8 cellular contexts compared by ENCODE assay signal in the genomic region with DNA sequence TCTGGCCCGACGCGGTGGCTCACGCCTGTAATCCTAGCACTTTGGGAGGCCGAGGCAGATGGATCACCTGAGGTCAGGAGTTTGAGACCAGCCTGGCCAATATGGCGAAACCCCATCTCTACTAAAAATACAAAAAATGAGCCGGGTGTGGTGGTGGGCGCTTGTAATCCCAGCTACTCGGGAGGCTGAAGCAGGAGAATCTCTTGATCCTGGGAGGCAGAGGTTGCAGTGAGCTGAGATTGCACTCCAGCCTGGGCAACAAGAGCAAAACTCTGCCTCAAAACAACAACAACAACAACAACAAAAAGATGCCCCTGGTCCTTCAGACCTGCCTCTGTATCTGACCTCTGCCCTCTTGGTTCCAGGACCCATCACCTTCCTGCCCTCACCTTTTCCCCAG. TPM values are rescaled to one million over a fixed set of nuclear protein-coding genes. Genes with fewer than 3 reads are reported as not detected.
A peak's percentile ranks its signal among the peaks of the same experiment; 100 is the strongest.
DNase-seq lines count a peak whose midpoint lies in the region; ATAC-seq, FAIRE-seq and TF ChIP-seq lines count a peak whose summit lies in the region.
"Not testable (repeated sequence)": the region's sequence is repeated elsewhere in the genome, so short reads cannot be mapped to it uniquely, and the experiment has no call there.
"Had no signal": no experiment of that assay in that cellular context is flagged by ENCODE, and none has a peak within 500 bp of the region (broad histone marks: within the 10 kb centered on the region; RNA-seq: fewer than 3 reads in every experiment).

No MANE protein-coding gene starts in this region.

- H3K4me3 ChIP-seq in DOHH2 (ENCODE audit: low read length) (peak overlapping the region; percentile 96), MG63 (peak overlapping the region; percentile 89), astrocyte of the spinal cord (ENCODE audit: low read depth, low read length) (peak overlapping the region; percentile 91), HepG2 (replicated peaks in 1 of 3; ENCODE audit: insufficient read depth in 1 of 3, low read depth in 2 of 3, low read length in 3 of 3) (peak overlapping the region; percentile 82 to 93 (median 89))
- H3K4me3 ChIP-seq in esophagus (ENCODE audit: low read depth in 1 of 2, low read length in 2 of 2), result not testable (repeated sequence)

- H3K4me3 Mint-ChIP-seq in activated CD4-positive, alpha-beta T cell treated with anti-CD3 and anti-CD28 coated beads, Interleukin-2, amount 10 ng/mL, durations not matched to agents 24 days and 14 days, result peak overlapping the region; percentile 75
- H3K4me3 Mint-ChIP-seq in progenitor cell of endocrine pancreas (ENCODE audit: low read depth), result peak overlapping the region; percentile 83

- not testable (repeated sequence) for H3K9me3 Mint-ChIP-seq in activated CD4-positive, alpha-beta T cell treated with anti-CD3 and anti-CD28 coated beads, Interleukin-2, amount 10 ng/mL, durations not matched to agents 24 days and 14 days; progenitor cell of endocrine pancreas (ENCODE audit: low read depth)

- peaks cover 37% of the 10 kb centered on the region for H3K4me1 ChIP-seq in DOHH2 (ENCODE audit: control insufficient read depth, low read length)
- H3K4me1 ChIP-seq in esophagus (ENCODE audit: control insufficient read depth in 2 of 2, insufficient read depth in 2 of 2, low read length in 1 of 2), result not testable (repeated sequence)
- peaks cover 23% of the 10 kb centered on the region for H3K4me1 ChIP-seq in HepG2 (ENCODE audit: insufficient read depth, low read length)

- peaks cover 31% of the 10 kb centered on the region for H3F3A ChIP-seq in DOHH2 (ENCODE audit: control insufficient read depth, insufficient read depth)

- CTCF ChIA-PET in HepG2 (lab: Yijun Ruan, JAX; ENCODE audit: low intra/inter-chr PET ratio, low total read pairs), result not testable (repeated sequence)

- H3K9me2 ChIP-seq in DOHH2 (replicated peaks; ENCODE audit: control insufficient read depth, low read length), result not testable (repeated sequence)

- DNase-seq in MG63; activated CD4-positive, alpha-beta T cell treated with anti-CD3 and anti-CD28 coated beads, Interleukin-2, amount 10 ng/mL, durations not matched to agents 24 days and 14 days; astrocyte of the spinal cord (ENCODE audit: low read depth, low spot score); HepG2 (ENCODE audit: low spot score); progenitor cell of endocrine pancreas (ENCODE audit: low spot score, unreplicated experiment): not testable (repeated sequence)

- H2AFZ ChIP-seq in HepG2 (ENCODE audit: low read length), result not testable (repeated sequence)

- intact Hi-C loops in activated CD4-positive, alpha-beta T cell treated with anti-CD3 and anti-CD28 coated beads, Interleukin-2, amount 10 ng/mL, durations not matched to agents 24 days and 14 days (cut with micrococcal nuclease); HepG2 (cut with micrococcal nuclease; ENCODE audit: unreplicated experiment): not testable (repeated sequence)

- POLR2A ChIA-PET in HepG2 (lab: Yijun Ruan, JAX), result interaction anchor here (1.5 to 3.9 kb wide), 2 partner anchors 9 to 10 kb away, joined by 6 to 25 read pairs; partner anchors contain the start of gene RAD23A

- H3K4me1 Mint-ChIP-seq in activated CD4-positive, alpha-beta T cell treated with anti-CD3 and anti-CD28 coated beads, Interleukin-2, amount 10 ng/mL, durations not matched to agents 24 days and 14 days, result peaks cover 26% of the 10 kb centered on the region
- not testable (repeated sequence) for H3K4me1 Mint-ChIP-seq in progenitor cell of endocrine pancreas (ENCODE audit: low read depth)

- not testable (repeated sequence) for H3K9me3 ChIP-seq in DOHH2 (ENCODE audit: control insufficient read depth, insufficient read depth, low read length); MG63; esophagus (ENCODE audit: control insufficient read depth in 2 of 2, insufficient read depth in 1 of 2, low read depth in 1 of 2, low read length in 1 of 2); HepG2 (ENCODE audit: low read length)

- not testable (repeated sequence) for BruUV-seq in HepG2 (replicated peaks; lab: Mats Ljungman, UMichigan)

- TF ChIP-seq EP300 in HepG2 (IDR thresholded peaks at IDR 0.05; ENCODE audit: low read depth in 2 of 2, low read length in 2 of 2); HepG2 (CRISPR knock-in tag; IDR thresholded peaks at IDR 0.05; ENCODE audit: borderline replicate concordance): not testable (repeated sequence)

- H3K27ac ChIP-seq in DOHH2 (ENCODE audit: low read depth, low read length) (peak overlapping the region; percentile 54), esophagus (ENCODE audit: low read depth in 2 of 2, low read length in 1 of 2) (peak overlapping the region; percentile 91 to 98), HepG2 (ENCODE audit: extremely low read length, insufficient read depth, low read length) (peak overlapping the region; percentile 17)

- H3K36me3 ChIP-seq in DOHH2 (ENCODE audit: control insufficient read depth, low read length) (peaks cover 59% of the 10 kb centered on the region), MG63 (peaks cover 61% of the 10 kb centered on the region), esophagus (ENCODE audit: control insufficient read depth in 2 of 2, insufficient read depth in 2 of 2, low read length in 1 of 2) (peaks cover 9 to 13% of the 10 kb centered on the region in 2 donors), HepG2 (replicated peaks in 1 of 2; ENCODE audit: control insufficient read depth in 1 of 2, insufficient read depth in 2 of 2, low read length in 2 of 2) (peaks cover 13 to 29% of the 10 kb centered on the region in 2 experiments; a peak in 4 of 5 replicates)

- H3K36me3 Mint-ChIP-seq in activated CD4-positive, alpha-beta T cell treated with anti-CD3 and anti-CD28 coated beads, Interleukin-2, amount 10 ng/mL, durations not matched to agents 24 days and 14 days (ENCODE audit: low read depth), result peaks cover 41% of the 10 kb centered on the region
- H3K36me3 Mint-ChIP-seq in progenitor cell of endocrine pancreas (ENCODE audit: insufficient read depth), result peaks cover 14% of the 10 kb centered on the region

- in situ Hi-C loops in astrocyte of the spinal cord (cut with HindIII; ENCODE audit: low sequenced_read_pairs); HepG2 (cut with HindIII; ENCODE audit: extremely low pct_ligation_motif_present, low pct_unique_long_range_greater_than_20kb): not testable (repeated sequence)

- not testable (repeated sequence) for H3K27me3 Mint-ChIP-seq in activated CD4-positive, alpha-beta T cell treated with anti-CD3 and anti-CD28 coated beads, Interleukin-2, amount 10 ng/mL, durations not matched to agents 24 days and 14 days; progenitor cell of endocrine pancreas

- not testable (repeated sequence) for H3K27me3 ChIP-seq in DOHH2 (ENCODE audit: control insufficient read depth, low read length); MG63; esophagus (ENCODE audit: control insufficient read depth in 1 of 2, insufficient read depth in 2 of 2, low read length in 2 of 2); HepG2 (ENCODE audit: control insufficient read depth in 1 of 2, insufficient read depth in 2 of 2, low read length in 2 of 2)

- 86% methylated on average over 9 of the region's 9 CpGs for WGBS in esophagus, 2 donors
- 91% methylated on average over 9 of the region's 9 CpGs for WGBS in HepG2 (ENCODE audit: low lambda C conversion rate)

- not testable (repeated sequence) for FAIRE-seq in HepG2 (lab: Jason Lieb, UNC)

- not testable (repeated sequence) for H4K20me1 ChIP-seq in DOHH2 (ENCODE audit: control insufficient read depth, insufficient read depth, low read depth, low read length); HepG2 (ENCODE audit: insufficient read depth, low read length)

- ATAC-seq in HepG2, result not testable (repeated sequence)

- H3K9ac ChIP-seq in HepG2 (ENCODE audit: insufficient read depth, low read depth, low read length), result peak overlapping the region; percentile 93

- TF ChIP-seq RAD21 in HepG2 (CRISPR knock-in tag; IDR thresholded peaks at IDR 0.05), result not testable (repeated sequence)

- H3K79me2 ChIP-seq in DOHH2 (ENCODE audit: control insufficient read depth, low read length) (peaks cover 63% of the 10 kb centered on the region), HepG2 (ENCODE audit: insufficient read depth, low read length) (peaks cover 24% of the 10 kb centered on the region)

- peak overlapping the region; percentile 77 for H3K4me2 ChIP-seq in DOHH2 (ENCODE audit: low read length)
- peak overlapping the region; percentile 82 for H3K4me2 ChIP-seq in HepG2 (ENCODE audit: low read depth, low read length)

- not testable (repeated sequence) for TF ChIP-seq POLR2A in HepG2 (IDR thresholded peaks at IDR 0.05; ENCODE audit: insufficient read depth in 1 of 2, low read depth in 2 of 2, low read length in 2 of 2)

- TF ChIP-seq CTCF in DOHH2 (IDR thresholded peaks at IDR 0.05; ENCODE audit: low read depth, low read length, poor library complexity, severe bottlenecking); astrocyte of the spinal cord (IDR thresholded peaks at IDR 0.05; ENCODE audit: low read depth, low read length); HepG2 (CRISPR knock-in tag; IDR thresholded peaks at IDR 0.05); progenitor cell of endocrine pancreas (IDR thresholded peaks at IDR 0.05; ENCODE audit: unreplicated experiment): not testable (repeated sequence)

- H3K27ac Mint-ChIP-seq in activated CD4-positive, alpha-beta T cell treated with anti-CD3 and anti-CD28 coated beads, Interleukin-2, amount 10 ng/mL, durations not matched to agents 24 days and 14 days, result peak overlapping the region; percentile 70
- H3K27ac Mint-ChIP-seq in progenitor cell of endocrine pancreas, result peak overlapping the region; percentile 92

RNA-seq across cellular contexts. Expression of gene GADD45GIP1, which starts 1.4 kb away (rescaled TPM):
- total RNA-seq in MG63 (2014; rRNA removed; shearing (Covaris generic); ENCODE audit: low replicate concordance), result 225 and 240 TPM in 2 replicates
- 32.4 and 34.4 TPM in 2 replicates for total RNA-seq in activated CD4-positive, alpha-beta T cell treated with anti-CD3 and anti-CD28 coated beads, Interleukin-2, amount 10 ng/mL, durations not matched to agents 24 days and 14 days
- polyA plus RNA-seq in esophagus (10 to 100 TPM; 53.7 to 57.0 TPM), HepG2 (2011; rRNA removed) (30.7 and 31.9 TPM in 2 replicates)
- total RNA-seq in HepG2 (2016; rRNA removed; fragmentation: Illumina TruSeq; extraction: Trizol) (24.6 and 37.4 TPM in 2 replicates), progenitor cell of endocrine pancreas (16.8 and 20.8 TPM in 2 replicates)
- 14.3 and 14.8 TPM in 2 replicates for total RNA-seq in HepG2 (2016; cell fraction: cytosol; rRNA removed; fragmentation: Illumina TruSeq; extraction: Trizol; ENCODE audit: low read depth)
- 25.1 and 41.7 TPM in 2 replicates for total RNA-seq in HepG2 (2016; cell fraction: insoluble cytoplasmic fraction; rRNA removed; fragmentation: Illumina TruSeq; extraction: Trizol)
- total RNA-seq in HepG2 (2016; cell fraction: membrane; rRNA removed; fragmentation: Illumina TruSeq; extraction: Trizol), result 14.2 and 15.7 TPM in 2 replicates
- 8.8 and 9.5 TPM in 2 replicates for total RNA-seq in HepG2 (2016; cell fraction: nucleus; rRNA removed; fragmentation: Illumina TruSeq; extraction: Trizol)
- polyA plus RNA-seq in HepG2 (2011; cell fraction: cytosol; rRNA removed), result 33.0 and 52.1 TPM in 2 replicates
- polyA plus RNA-seq in HepG2 (2011; cell fraction: nucleus; rRNA removed), result 13.9 and 14.0 TPM in 2 replicates
- polyA plus RNA-seq in HepG2 (2012), result 19.0 and 20.6 TPM in 2 replicates
- polyA plus RNA-seq in HepG2 (2016; cell fraction: cytosol; fragmentation: Illumina TruSeq; extraction: Trizol; ENCODE audit: low read depth), result 24.7 and 26.7 TPM in 2 replicates
- 71.6 and 84.3 TPM in 2 replicates for polyA plus RNA-seq in HepG2 (2016; cell fraction: insoluble cytoplasmic fraction; fragmentation: Illumina TruSeq; extraction: Trizol; ENCODE audit: low read depth)
- 20.1 and 21.0 TPM in 2 replicates for polyA plus RNA-seq in HepG2 (2016; cell fraction: membrane; fragmentation: Illumina TruSeq; extraction: Trizol; ENCODE audit: low read depth)
- 27.9 and 29.2 TPM in 2 replicates for polyA plus RNA-seq in HepG2 (2016; cell fraction: nucleus; fragmentation: Illumina TruSeq; extraction: Trizol; ENCODE audit: insufficient read depth, low read depth)
- polyA minus RNA-seq in HepG2 (2011; rRNA and poly(A)+ RNA removed; ENCODE audit: low replicate concordance), result 6.2 and 12.6 TPM in 2 replicates
- polyA minus RNA-seq in HepG2 (2011; cell fraction: cytosol; rRNA and poly(A)+ RNA removed), result 9.9 and 11.7 TPM in 2 replicates
- polyA minus RNA-seq in HepG2 (2011; cell fraction: nucleus; rRNA and poly(A)+ RNA removed), result 3.2 and 3.7 TPM in 2 replicates

RNA-seq across cellular contexts. Expression of gene RAD23A, which starts 9.9 kb away (rescaled TPM):
- 211 and 354 TPM in 2 replicates for total RNA-seq in MG63 (2014; rRNA removed; shearing (Covaris generic); ENCODE audit: low replicate concordance)
- 208 and 212 TPM in 2 replicates for total RNA-seq in activated CD4-positive, alpha-beta T cell treated with anti-CD3 and anti-CD28 coated beads, Interleukin-2, amount 10 ng/mL, durations not matched to agents 24 days and 14 days
- 10 to 100 TPM; 73.9 to 81.0 TPM for polyA plus RNA-seq in esophagus
- 34.6 and 42.5 TPM in 2 replicates for total RNA-seq in HepG2 (2016; rRNA removed; fragmentation: Illumina TruSeq; extraction: Trizol)
- total RNA-seq in HepG2 (2016; cell fraction: cytosol; rRNA removed; fragmentation: Illumina TruSeq; extraction: Trizol; ENCODE audit: low read depth), result 64.7 and 77.4 TPM in 2 replicates
- 29.6 and 43.3 TPM in 2 replicates for total RNA-seq in HepG2 (2016; cell fraction: insoluble cytoplasmic fraction; rRNA removed; fragmentation: Illumina TruSeq; extraction: Trizol)
- total RNA-seq in HepG2 (2016; cell fraction: membrane; rRNA removed; fragmentation: Illumina TruSeq; extraction: Trizol), result 95.2 and 117 TPM in 2 replicates
- 27.5 and 30.5 TPM in 2 replicates for total RNA-seq in HepG2 (2016; cell fraction: nucleus; rRNA removed; fragmentation: Illumina TruSeq; extraction: Trizol)
- 50.3 and 54.2 TPM in 2 replicates for polyA plus RNA-seq in HepG2 (2011; rRNA removed)
- polyA plus RNA-seq in HepG2 (2011; cell fraction: cytosol; rRNA removed), result 51.8 and 73.5 TPM in 2 replicates
- polyA plus RNA-seq in HepG2 (2011; cell fraction: nucleus; rRNA removed), result 80.8 and 87.8 TPM in 2 replicates
- 95.7 and 105 TPM in 2 replicates for polyA plus RNA-seq in HepG2 (2012)
- 137 and 157 TPM in 2 replicates for polyA plus RNA-seq in HepG2 (2016; cell fraction: cytosol; fragmentation: Illumina TruSeq; extraction: Trizol; ENCODE audit: low read depth)
- 55.9 and 73.5 TPM in 2 replicates for polyA plus RNA-seq in HepG2 (2016; cell fraction: insoluble cytoplasmic fraction; fragmentation: Illumina TruSeq; extraction: Trizol; ENCODE audit: low read depth)
- 175 and 195 TPM in 2 replicates for polyA plus RNA-seq in HepG2 (2016; cell fraction: membrane; fragmentation: Illumina TruSeq; extraction: Trizol; ENCODE audit: low read depth)
- 90.3 and 97.5 TPM in 2 replicates for polyA plus RNA-seq in HepG2 (2016; cell fraction: nucleus; fragmentation: Illumina TruSeq; extraction: Trizol; ENCODE audit: insufficient read depth, low read depth)
- polyA minus RNA-seq in HepG2 (2011; rRNA and poly(A)+ RNA removed; ENCODE audit: low replicate concordance), result 54.6 and 102 TPM in 2 replicates
- polyA minus RNA-seq in HepG2 (2011; cell fraction: cytosol; rRNA and poly(A)+ RNA removed), result 52.5 and 54.0 TPM in 2 replicates
- polyA minus RNA-seq in HepG2 (2011; cell fraction: nucleus; rRNA and poly(A)+ RNA removed), result 20.0 and 27.4 TPM in 2 replicates
- total RNA-seq in progenitor cell of endocrine pancreas, result 70.4 and 78.8 TPM in 2 replicates

RNA-seq across cellular contexts. Expression of gene DAND5, which starts 13.8 kb away (rescaled TPM):
- 0.33 and 1.2 TPM in 2 replicates for total RNA-seq in MG63 (2014; rRNA removed; shearing (Covaris generic); ENCODE audit: low replicate concordance)
- 0.12 TPM in 1 of 2 replicates, not detected in the other for total RNA-seq in activated CD4-positive, alpha-beta T cell treated with anti-CD3 and anti-CD28 coated beads, Interleukin-2, amount 10 ng/mL, durations not matched to agents 24 days and 14 days
- polyA plus RNA-seq in esophagus (not detected), HepG2 (2011; rRNA removed) (0.04 TPM in 1 of 2 replicates, not detected in the other)
- total RNA-seq in HepG2 (2016; rRNA removed; fragmentation: Illumina TruSeq; extraction: Trizol) (not detected in 2 replicates), progenitor cell of endocrine pancreas (not detected in 2 replicates)
- total RNA-seq in HepG2 (2016; cell fraction: cytosol; rRNA removed; fragmentation: Illumina TruSeq; extraction: Trizol; ENCODE audit: low read depth), result not detected in 2 replicates
- total RNA-seq in HepG2 (2016; cell fraction: insoluble cytoplasmic fraction; rRNA removed; fragmentation: Illumina TruSeq; extraction: Trizol), result not detected in 2 replicates
- total RNA-seq in HepG2 (2016; cell fraction: membrane; rRNA removed; fragmentation: Illumina TruSeq; extraction: Trizol), result not detected in 2 replicates
- total RNA-seq in HepG2 (2016; cell fraction: nucleus; rRNA removed; fragmentation: Illumina TruSeq; extraction: Trizol), result not detected in 2 replicates
- polyA plus RNA-seq in HepG2 (2011; cell fraction: cytosol; rRNA removed), result 0.03 and 0.04 TPM in 2 replicates
- 0.10 and 0.13 TPM in 2 replicates for polyA plus RNA-seq in HepG2 (2011; cell fraction: nucleus; rRNA removed)
- not detected in 2 replicates for polyA plus RNA-seq in HepG2 (2012)
- polyA plus RNA-seq in HepG2 (2016; cell fraction: cytosol; fragmentation: Illumina TruSeq; extraction: Trizol; ENCODE audit: low read depth), result not detected in 2 replicates
- polyA plus RNA-seq in HepG2 (2016; cell fraction: insoluble cytoplasmic fraction; fragmentation: Illumina TruSeq; extraction: Trizol; ENCODE audit: low read depth), result not detected in 2 replicates
- not detected in 2 replicates for polyA plus RNA-seq in HepG2 (2016; cell fraction: membrane; fragmentation: Illumina TruSeq; extraction: Trizol; ENCODE audit: low read depth)
- polyA plus RNA-seq in HepG2 (2016; cell fraction: nucleus; fragmentation: Illumina TruSeq; extraction: Trizol; ENCODE audit: insufficient read depth, low read depth), result not detected in 2 replicates
- 0.40 TPM in 1 of 2 replicates, not detected in the other for polyA minus RNA-seq in HepG2 (2011; rRNA and poly(A)+ RNA removed; ENCODE audit: low replicate concordance)
- not detected in 2 replicates for polyA minus RNA-seq in HepG2 (2011; cell fraction: cytosol; rRNA and poly(A)+ RNA removed)
- not detected in 2 replicates for polyA minus RNA-seq in HepG2 (2011; cell fraction: nucleus; rRNA and poly(A)+ RNA removed)
- total RNA-seq: subcutaneous adipose tissue had no signal

RNA-seq across cellular contexts. Expression of gene CALR, which starts 17.2 kb away (rescaled TPM):
- 1,902 and 1,921 TPM in 2 replicates for total RNA-seq in MG63 (2014; rRNA removed; shearing (Covaris generic); ENCODE audit: low replicate concordance)
- 987 and 994 TPM in 2 replicates for total RNA-seq in activated CD4-positive, alpha-beta T cell treated with anti-CD3 and anti-CD28 coated beads, Interleukin-2, amount 10 ng/mL, durations not matched to agents 24 days and 14 days
- 100 to 1,000 TPM; 173 to 361 TPM for polyA plus RNA-seq in esophagus
- total RNA-seq in HepG2 (2016; rRNA removed; fragmentation: Illumina TruSeq; extraction: Trizol), result 420 and 898 TPM in 2 replicates
- total RNA-seq in HepG2 (2016; cell fraction: cytosol; rRNA removed; fragmentation: Illumina TruSeq; extraction: Trizol; ENCODE audit: low read depth), result 227 and 266 TPM in 2 replicates
- total RNA-seq in HepG2 (2016; cell fraction: insoluble cytoplasmic fraction; rRNA removed; fragmentation: Illumina TruSeq; extraction: Trizol), result 389 and 943 TPM in 2 replicates
- 340 and 383 TPM in 2 replicates for total RNA-seq in HepG2 (2016; cell fraction: membrane; rRNA removed; fragmentation: Illumina TruSeq; extraction: Trizol)
- 693 and 829 TPM in 2 replicates for total RNA-seq in HepG2 (2016; cell fraction: nucleus; rRNA removed; fragmentation: Illumina TruSeq; extraction: Trizol)
- 842 and 934 TPM in 2 replicates for polyA plus RNA-seq in HepG2 (2011; rRNA removed)
- 752 and 842 TPM in 2 replicates for polyA plus RNA-seq in HepG2 (2011; cell fraction: cytosol; rRNA removed)
- 381 and 448 TPM in 2 replicates for polyA plus RNA-seq in HepG2 (2011; cell fraction: nucleus; rRNA removed)
- 606 and 725 TPM in 2 replicates for polyA plus RNA-seq in HepG2 (2012)
- polyA plus RNA-seq in HepG2 (2016; cell fraction: cytosol; fragmentation: Illumina TruSeq; extraction: Trizol; ENCODE audit: low read depth), result 313 and 359 TPM in 2 replicates
- 478 and 547 TPM in 2 replicates for polyA plus RNA-seq in HepG2 (2016; cell fraction: insoluble cytoplasmic fraction; fragmentation: Illumina TruSeq; extraction: Trizol; ENCODE audit: low read depth)
- 345 and 409 TPM in 2 replicates for polyA plus RNA-seq in HepG2 (2016; cell fraction: membrane; fragmentation: Illumina TruSeq; extraction: Trizol; ENCODE audit: low read depth)
- 1,564 and 1,658 TPM in 2 replicates for polyA plus RNA-seq in HepG2 (2016; cell fraction: nucleus; fragmentation: Illumina TruSeq; extraction: Trizol; ENCODE audit: insufficient read depth, low read depth)
- polyA minus RNA-seq in HepG2 (2011; rRNA and poly(A)+ RNA removed; ENCODE audit: low replicate concordance), result 932 and 1,241 TPM in 2 replicates
- polyA minus RNA-seq in HepG2 (2011; cell fraction: cytosol; rRNA and poly(A)+ RNA removed), result 408 and 482 TPM in 2 replicates
- polyA minus RNA-seq in HepG2 (2011; cell fraction: nucleus; rRNA and poly(A)+ RNA removed), result 228 and 256 TPM in 2 replicates
- total RNA-seq in progenitor cell of endocrine pancreas, result 707 and 730 TPM in 2 replicates

RNA-seq across cellular contexts. Expression of gene FARSA, which starts 22.1 kb away (rescaled TPM):
- total RNA-seq in MG63 (2014; rRNA removed; shearing (Covaris generic); ENCODE audit: low replicate concordance), result 184 and 410 TPM in 2 replicates
- total RNA-seq in activated CD4-positive, alpha-beta T cell treated with anti-CD3 and anti-CD28 coated beads, Interleukin-2, amount 10 ng/mL, durations not matched to agents 24 days and 14 days, result 202 and 208 TPM in 2 replicates
- polyA plus RNA-seq in esophagus (10 to 100 TPM; 29.1 to 49.3 TPM), HepG2 (2011; rRNA removed) (25.9 and 37.0 TPM in 2 replicates)
- total RNA-seq in HepG2 (2016; rRNA removed; fragmentation: Illumina TruSeq; extraction: Trizol) (68.0 and 72.0 TPM in 2 replicates), progenitor cell of endocrine pancreas (61.2 and 63.3 TPM in 2 replicates)
- total RNA-seq in HepG2 (2016; cell fraction: cytosol; rRNA removed; fragmentation: Illumina TruSeq; extraction: Trizol; ENCODE audit: low read depth), result 30.6 and 33.8 TPM in 2 replicates
- total RNA-seq in HepG2 (2016; cell fraction: insoluble cytoplasmic fraction; rRNA removed; fragmentation: Illumina TruSeq; extraction: Trizol), result 61.4 and 77.8 TPM in 2 replicates
- total RNA-seq in HepG2 (2016; cell fraction: membrane; rRNA removed; fragmentation: Illumina TruSeq; extraction: Trizol), result 31.3 and 31.6 TPM in 2 replicates
- 38.1 and 43.4 TPM in 2 replicates for total RNA-seq in HepG2 (2016; cell fraction: nucleus; rRNA removed; fragmentation: Illumina TruSeq; extraction: Trizol)
- 20.2 and 25.7 TPM in 2 replicates for polyA plus RNA-seq in HepG2 (2011; cell fraction: cytosol; rRNA removed)
- polyA plus RNA-seq in HepG2 (2011; cell fraction: nucleus; rRNA removed), result 86.4 and 92.2 TPM in 2 replicates
- polyA plus RNA-seq in HepG2 (2012), result 47.9 and 53.4 TPM in 2 replicates
- 20.5 and 21.3 TPM in 2 replicates for polyA plus RNA-seq in HepG2 (2016; cell fraction: cytosol; fragmentation: Illumina TruSeq; extraction: Trizol; ENCODE audit: low read depth)
- polyA plus RNA-seq in HepG2 (2016; cell fraction: insoluble cytoplasmic fraction; fragmentation: Illumina TruSeq; extraction: Trizol; ENCODE audit: low read depth), result 76.2 and 85.7 TPM in 2 replicates
- 21.2 and 25.0 TPM in 2 replicates for polyA plus RNA-seq in HepG2 (2016; cell fraction: membrane; fragmentation: Illumina TruSeq; extraction: Trizol; ENCODE audit: low read depth)
- polyA plus RNA-seq in HepG2 (2016; cell fraction: nucleus; fragmentation: Illumina TruSeq; extraction: Trizol; ENCODE audit: insufficient read depth, low read depth), result 71.9 and 80.2 TPM in 2 replicates
- polyA minus RNA-seq in HepG2 (2011; rRNA and poly(A)+ RNA removed; ENCODE audit: low replicate concordance), result 36.3 and 65.5 TPM in 2 replicates
- polyA minus RNA-seq in HepG2 (2011; cell fraction: cytosol; rRNA and poly(A)+ RNA removed), result 17.6 and 18.3 TPM in 2 replicates
- 14.5 and 16.0 TPM in 2 replicates for polyA minus RNA-seq in HepG2 (2011; cell fraction: nucleus; rRNA and poly(A)+ RNA removed)

Comparison
In these comparisons a context has a peak if more than half of its experiments do, and no peak if none do; other contexts are left out.
1. H3K27ac ChIP-seq: peak in every context shown above with its lines; median percentile 94 in esophagus; 54 in DOHH2; 17 in HepG2.